Comparison of ENCODE assay signal across 25 cellular contexts in genomic region chr7:91503934-91504575, GRCh38.
A peak's percentile ranks its signal among the peaks of the same experiment; 100 is the strongest.
DNase-seq lines count a peak whose midpoint lies in the region; ATAC-seq and TF ChIP-seq lines count a peak whose summit lies in the region.
"Had no signal": no experiment of that assay in that cellular context is flagged by ENCODE, and none has a peak within 500 bp of the region (broad histone marks: within the 10 kb centered on the region; RNA-seq: fewer than 3 reads in every experiment).

No MANE protein-coding gene starts in this region.

- ATAC-seq in heart right ventricle = peak in 5 of 8 donors; percentile 42 to 77 (median 51)
- ATAC-seq: Panc1, T-cell had no signal

- no peak overlapping the region for H3K27ac Mint-ChIP-seq in glutamatergic neuron (ENCODE audit: unreplicated experiment)
- H3K27ac Mint-ChIP-seq: activated T-cell treated with anti-CD3 and anti-CD28 coated beads, Interleukin-2, amount 50 U/mL, for 24 hours; T-cell had no signal

- no peaks in the 10 kb centered on the region for H3K9me3 Mint-ChIP-seq in glutamatergic neuron (ENCODE audit: unreplicated experiment)

- TF ChIP-seq CTCF in VCaP (conservative IDR thresholded peaks at IDR 0.05) = no peak
- no peak for TF ChIP-seq CTCF in heart right ventricle (IDR thresholded peaks at IDR 0.05)
- no peak for TF ChIP-seq CTCF in glutamatergic neuron (IDR thresholded peaks at IDR 0.05; ENCODE audit: partially characterized antibody, unreplicated experiment)

- WGBS in heart right ventricle, 2 donors = 40 to 43% methylated on average over 4 of the region's 4 CpGs

- H3K27me3 Mint-ChIP-seq in glutamatergic neuron (ENCODE audit: unreplicated experiment) = no peaks in the 10 kb centered on the region
- H3K27me3 Mint-ChIP-seq: activated T-cell treated with anti-CD3 and anti-CD28 coated beads, Interleukin-2, amount 50 U/mL, for 24 hours; T-cell had no signal

- H3K36me3 Mint-ChIP-seq in glutamatergic neuron (ENCODE audit: unreplicated experiment) = peaks cover 14% of the 10 kb centered on the region
- H3K36me3 Mint-ChIP-seq: T-cell had no signal

- peak; percentile 18 for DNase-seq in CMK (ENCODE audit: low read depth)
- DNase-seq in LHCN-M2 (ENCODE audit: low read depth) = peak; percentile 32
- DNase-seq in heart right ventricle = no peak
- DNase-seq in glutamatergic neuron = no peak
- no peak for DNase-seq in activated CD4-positive, alpha-beta T cell treated with anti-CD3 and anti-CD28 coated beads, Interleukin-2, amount 50 U/mL, for 4 hours
- no peak for DNase-seq in NCI-H446 (lab: John Stamatoyannopoulos, UW)
- DNase-seq: activated CD4-positive, alpha-beta T cell treated with anti-CD3 and anti-CD28 coated beads for 4 hours; activated gamma-delta T cell treated with Interleukin-2 at 50 U/mL for 16 hours; activated T-cell treated with anti-CD3 and anti-CD28 coated beads, Interleukin-2, amount 50 U/mL, for 24 hours; C1 segment of cervical spinal cord; H7; kidney glomerular epithelial cell; mammary epithelial cell; NCI-H1930; NCI-H446 treated with DMSO at 0.1 percent for 48 hours; SJCRH30; stimulated activated CD4-positive, alpha-beta T cell treated with anti-CD3 and anti-CD28 coated beads, Interleukin-4, amount 100 ng/mL, for 24 hours; stimulated activated naive CD4-positive, alpha-beta T cell treated with Interleukin-2 at 50 U/mL for 16 hours; T-cell had no signal

- H3K27me3 ChIP-seq in heart right ventricle = no peaks in the 10 kb centered on the region
- H3K27me3 ChIP-seq: breast epithelium, neutrophil, SJCRH30 had no signal

- intact Hi-C loops in heart right ventricle (cut with DNase I) = no loop called here

- peaks cover 0 to 16% (median 0%) of the 10 kb centered on the region in 11 donors for H3K9me3 ChIP-seq in heart right ventricle
- H3K9me3 ChIP-seq: breast epithelium, neutrophil, thoracic aorta had no signal

- H3K4me1 ChIP-seq in heart right ventricle = peaks cover 0 to 13% (median 10%) of the 10 kb centered on the region in 9 donors
- H3K4me1 ChIP-seq: breast epithelium, SJCRH30 had no signal

- H3K27ac ChIP-seq in VCaP (peak overlapping the region; percentile 69), heart right ventricle (peak overlapping the region in 1 of 10 donors; percentile 3)
- H3K27ac ChIP-seq: breast epithelium, KMS-11, neutrophil, SJCRH30, thoracic aorta had no signal

- H3K4me3 ChIP-seq in heart right ventricle = no peak overlapping the region
- H3K4me3 ChIP-seq: breast epithelium, SJCRH30, thoracic aorta had no signal

- no peak overlapping the region for H3K4me3 Mint-ChIP-seq in glutamatergic neuron (ENCODE audit: unreplicated experiment)
- H3K4me3 Mint-ChIP-seq: activated T-cell treated with anti-CD3 and anti-CD28 coated beads, Interleukin-2, amount 50 U/mL, for 24 hours; T-cell had no signal

- no peaks in the 10 kb centered on the region for H3K36me3 ChIP-seq in heart right ventricle
- H3K36me3 ChIP-seq: breast epithelium, neutrophil, SJCRH30, thoracic aorta had no signal

- H3K4me1 Mint-ChIP-seq in glutamatergic neuron (ENCODE audit: low read depth, unreplicated experiment) = no peaks in the 10 kb centered on the region
- H3K4me1 Mint-ChIP-seq: T-cell had no signal

Comparison
In these comparisons a context has a peak if more than half of its experiments do, and no peak if none do; other contexts are left out.
1. DNase-seq: peak in CMK (single experiment) and LHCN-M2 (single experiment); none in heart right ventricle (0 of 2), glutamatergic neuron (single experiment), activated CD4-positive, alpha-beta T cell treated with anti-CD3 and anti-CD28 coated beads, Interleukin-2, amount 50 U/mL, for 4 hours (0 of 2) and NCI-H446 (0 of 2).